Comparison of ENCODE assay signal across 20 cellular contexts in genomic region chr17:41177727-41178271, GRCh38. TPM values are rescaled to one million over a fixed set of nuclear protein-coding genes. Genes with fewer than 3 reads are reported as not detected.
"Had no signal": no experiment of that assay in that cellular context is flagged by ENCODE, and none has a peak within 500 bp of the region (broad histone marks: within the 10 kb centered on the region; RNA-seq: fewer than 3 reads in every experiment).

Gene KRTAP4-2, minus strand, starts transcription at chr17:41178221. Its CDS starts 57 bp downstream, at chr17:41178164.

- H3K27ac ChIP-seq: dorsolateral prefrontal cortex, skin epidermis, testis, upper lobe of left lung had no signal

- H3K4me1 Mint-ChIP-seq: natural killer cell; stimulated activated naive CD8-positive, alpha-beta T cell treated with anti-CD3 and anti-CD28 coated beads, Interleukin-15, amount 100 ng/mL, for 72 hours had no signal

- H3K36me3 Mint-ChIP-seq: natural killer cell had no signal

- H3K27ac Mint-ChIP-seq: endodermal cell, natural killer cell had no signal

- H3K27me3 Mint-ChIP-seq: stimulated activated naive CD8-positive, alpha-beta T cell treated with anti-CD3 and anti-CD28 coated beads, Interleukin-15, amount 100 ng/mL, for 72 hours had no signal

- ATAC-seq: left lobe of liver; natural killer cell; stimulated activated naive CD8-positive, alpha-beta T cell treated with anti-CD3 and anti-CD28 coated beads, Interleukin-15, amount 100 ng/mL, for 72 hours had no signal

- H3K9me3 ChIP-seq: testis, upper lobe of left lung had no signal

- H3K4me1 ChIP-seq: testis, upper lobe of left lung had no signal

- DNase-seq: activated CD4-positive, alpha-beta T cell treated with anti-CD3 and anti-CD28 coated beads, Interleukin-2, amount 50 U/mL, for 1 hour; activated CD8-positive, alpha-beta memory T cell treated with anti-CD3 and anti-CD28 coated beads for 24 hours; activated naive CD4-positive, alpha-beta T cell treated with Interleukin-2 at 50 U/mL for 16 hours; dorsolateral prefrontal cortex; endodermal cell; hippocampal formation; natural killer cell; nucleus accumbens; stimulated activated CD4-positive, alpha-beta T cell treated with anti-CD3 and anti-CD28 coated beads, Interleukin-4, amount 100 ng/mL, for 24 hours; stimulated activated naive CD8-positive, alpha-beta T cell treated with anti-CD3 and anti-CD28 coated beads, Interleukin-15, amount 100 ng/mL, for 72 hours; T-helper 2 cell; testis had no signal

- H3K36me3 ChIP-seq: upper lobe of left lung had no signal

- H3K27me3 ChIP-seq: testis, upper lobe of left lung had no signal

- H3K4me3 Mint-ChIP-seq: endodermal cell; natural killer cell; stimulated activated naive CD8-positive, alpha-beta T cell treated with anti-CD3 and anti-CD28 coated beads, Interleukin-15, amount 100 ng/mL, for 72 hours had no signal

- H3K9me3 Mint-ChIP-seq: endodermal cell; natural killer cell; stimulated activated naive CD8-positive, alpha-beta T cell treated with anti-CD3 and anti-CD28 coated beads, Interleukin-15, amount 100 ng/mL, for 72 hours had no signal

- H3K4me3 ChIP-seq: dorsolateral prefrontal cortex, skin epidermis, testis, upper lobe of left lung had no signal

RNA-seq across cellular contexts. Expression of gene KRTAP4-2, which starts in this region (rescaled TPM):
- total RNA-seq: dorsolateral prefrontal cortex, endodermal cell, left lobe of liver, mammary epithelial cell, mononuclear cell, natural killer cell, posterior vena cava, testis, upper lobe of left lung had no signal
- polyA plus RNA-seq: esophagus, keratinocyte, mammary epithelial cell had no signal
